15 cellular contexts compared by ENCODE assay signal in the genomic region with DNA sequence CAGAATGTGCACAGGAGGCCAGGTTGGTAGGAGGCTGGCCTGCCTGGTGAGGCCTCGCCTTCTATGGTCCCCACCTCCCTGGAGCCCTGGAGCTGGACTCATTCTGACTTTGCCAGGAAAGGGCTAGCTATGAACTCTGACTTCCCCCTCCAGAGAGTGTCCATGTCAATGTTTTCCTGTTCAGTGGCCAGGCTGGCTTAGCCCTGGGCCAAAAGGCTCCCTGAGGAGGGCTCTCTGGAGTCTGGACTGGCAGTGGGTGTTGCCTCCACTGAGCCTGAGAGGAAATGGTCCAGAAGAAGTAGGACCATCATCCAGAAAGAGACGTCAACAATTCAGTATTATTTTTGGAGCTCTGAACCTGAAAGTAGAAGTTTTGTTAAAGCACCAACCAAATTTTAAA.
A peak's percentile ranks its signal among the peaks of the same experiment; 100 is the strongest.
DNase-seq lines count a peak whose midpoint lies in the region; ATAC-seq and TF ChIP-seq lines count a peak whose summit lies in the region.
"Had no signal": no experiment of that assay in that cellular context is flagged by ENCODE, and none has a peak within 500 bp of the region (broad histone marks: within the 10 kb centered on the region; RNA-seq: fewer than 3 reads in every experiment).

No MANE protein-coding gene starts in this region.

- H3K9me3 Mint-ChIP-seq in natural killer cell treated with Interleukin-12 subunit alpha and Interleukin-12 subunit beta and Interleukin-15 and Interleukin-18, amount 100 ng/mL, for 72 hours = peaks cover 3% of the 10 kb centered on the region
- H3K9me3 Mint-ChIP-seq: CD4-positive, CD25-positive, alpha-beta regulatory T cell had no signal

- no peak overlapping the region for H2AFZ ChIP-seq in neuronal stem cell (ENCODE audit: low read length)

- H2BK15ac ChIP-seq in neuronal stem cell (ENCODE audit: low read length) = peak overlapping the region; percentile 91

- H3K18ac ChIP-seq in neuronal stem cell (ENCODE audit: low read length) = no peak overlapping the region

- no peak overlapping the region for H2BK5ac ChIP-seq in neuronal stem cell (ENCODE audit: low read length)

- H3K4ac ChIP-seq in neuronal stem cell (ENCODE audit: low read length) = no peak overlapping the region

- H3K4me3 Mint-ChIP-seq in natural killer cell treated with Interleukin-12 subunit alpha and Interleukin-12 subunit beta and Interleukin-15 and Interleukin-18, amount 100 ng/mL, for 72 hours = no peak overlapping the region
- H3K4me3 Mint-ChIP-seq: CD4-positive, CD25-positive, alpha-beta regulatory T cell had no signal

- intact Hi-C loops in body of pancreas (cut with DNase I) (no loop called here), left cardiac atrium (cut with DNase I) (no loop called here)

- no peak overlapping the region for H3K14ac ChIP-seq in neuronal stem cell (ENCODE audit: low read length)

- DNase-seq in body of pancreas (no peak), left cardiac atrium (peak; percentile 57), neuronal stem cell (ENCODE audit: low spot score) (no peak), thoracic aorta (ENCODE audit: low spot score) (no peak), NCI-H146 treated with DMSO at 0.1 percent for 48 hours (lab: John Stamatoyannopoulos, UW; ENCODE audit: unreplicated experiment) (no peak)
- DNase-seq in natural killer cell treated with Interleukin-12 subunit alpha and Interleukin-12 subunit beta and Interleukin-15 and Interleukin-18, amount 100 ng/mL, for 72 hours (ENCODE audit: low spot score) = no peak
- DNase-seq: ACHN; CD4-positive, CD25-positive, alpha-beta regulatory T cell; DMS79 treated with DMSO at 0.1 percent for 48 hours; H7; KBM-7; NCI-H1048 had no signal

- H3K27ac ChIP-seq in body of pancreas = peak overlapping the region; percentile 11 to 73 (median 48)
- no peak overlapping the region for H3K27ac ChIP-seq in neuronal stem cell (replicated peaks; ENCODE audit: low read length)
- H3K27ac ChIP-seq in thoracic aorta = peak overlapping the region; percentile 49 to 54
- H3K27ac ChIP-seq: HL-60, RWPE1 had no signal

- H3K36me3 Mint-ChIP-seq in natural killer cell treated with Interleukin-12 subunit alpha and Interleukin-12 subunit beta and Interleukin-15 and Interleukin-18, amount 100 ng/mL, for 72 hours = no peaks in the 10 kb centered on the region
- H3K36me3 Mint-ChIP-seq: CD4-positive, CD25-positive, alpha-beta regulatory T cell had no signal

- H3K4me3 ChIP-seq in body of pancreas (no peak overlapping the region), neuronal stem cell (ENCODE audit: low read length in 2 of 2) (no peak overlapping the region), thoracic aorta (no peak overlapping the region)

- no peak for TF ChIP-seq CTCF in body of pancreas (IDR thresholded peaks at IDR 0.05)
- TF ChIP-seq CTCF in thoracic aorta (IDR thresholded peaks at IDR 0.05) = no peak

- H3K36me3 ChIP-seq in body of pancreas (replicated peaks in 1 of 2; ENCODE audit: insufficient read depth in 1 of 2, low read depth in 2 of 2) (no peaks in the 10 kb centered on the region), neuronal stem cell (replicated peaks in 1 of 2; ENCODE audit: control insufficient read depth in 2 of 2, insufficient read depth in 2 of 2, low read length in 2 of 2) (no peaks in the 10 kb centered on the region), thoracic aorta (no peaks in the 10 kb centered on the region)

- WGBS in body of pancreas, 2 donors = 50 to 71% methylated on average over 2 of the region's 2 CpGs
- WGBS in neuronal stem cell (ENCODE audit: extremely low coverage in 2 of 2, insufficient read length in 2 of 2, insufficient replicate concordance in 1 of 2), 2 donors = no CpG with 5 or more reads among the region's 2 CpGs

- no peak overlapping the region for H2AK5ac ChIP-seq in neuronal stem cell (ENCODE audit: low read depth, low read length)

- H4K8ac ChIP-seq in neuronal stem cell (ENCODE audit: low read depth, low read length) = no peak overlapping the region

- H3K9me3 ChIP-seq in body of pancreas (no peaks in the 10 kb centered on the region), neuronal stem cell (replicated peaks in 1 of 2; ENCODE audit: control insufficient read depth in 2 of 2, insufficient read depth in 1 of 2, low read depth in 1 of 2, low read length in 2 of 2) (no peaks in the 10 kb centered on the region), thoracic aorta (no peaks in the 10 kb centered on the region)

- peak; percentile 43 for ATAC-seq in body of pancreas
- peak; percentile 97 to 99 for ATAC-seq in left cardiac atrium
- ATAC-seq in thoracic aorta (ENCODE audit: insufficient number of reproducible peaks, low FRiP score, low read depth) = no peak
- ATAC-seq in natural killer cell treated with Interleukin-12 subunit alpha and Interleukin-12 subunit beta and Interleukin-15 and Interleukin-18, amount 100 ng/mL, for 72 hours = no peak
- ATAC-seq in HG03571 (IDR thresholded peaks at IDR 0.05; ENCODE audit: unreplicated experiment) = no peak

- H2BK120ac ChIP-seq in neuronal stem cell (ENCODE audit: low read depth, low read length) = no peak overlapping the region

- no peaks in the 10 kb centered on the region for H3K4me1 Mint-ChIP-seq in natural killer cell treated with Interleukin-12 subunit alpha and Interleukin-12 subunit beta and Interleukin-15 and Interleukin-18, amount 100 ng/mL, for 72 hours (ENCODE audit: low read depth in 2 of 2)
- H3K4me1 Mint-ChIP-seq: CD4-positive, CD25-positive, alpha-beta regulatory T cell had no signal

- no peak overlapping the region for H3K9ac ChIP-seq in neuronal stem cell (ENCODE audit: low read depth, low read length, poor library complexity)

- no peaks in the 10 kb centered on the region for H3K79me1 ChIP-seq in neuronal stem cell (ENCODE audit: low read depth, low read length)

- H3K4me1 ChIP-seq in body of pancreas (peaks cover 5% of the 10 kb centered on the region), neuronal stem cell (ENCODE audit: control insufficient read depth in 2 of 2, insufficient read depth in 1 of 2, low read depth in 1 of 2, low read length in 2 of 2) (peaks cover 0 to 11% of the 10 kb centered on the region in 2 donors), thoracic aorta (ENCODE audit: control insufficient read depth in 1 of 2, low read depth in 2 of 2) (peaks cover 3 to 5% of the 10 kb centered on the region in 2 donors)

- no peak overlapping the region for H3K23ac ChIP-seq in neuronal stem cell (ENCODE audit: low read depth, low read length, poor library complexity)

- H2BK12ac ChIP-seq in neuronal stem cell (ENCODE audit: low read length) = peak overlapping the region; percentile 65

- H3K4me2 ChIP-seq in neuronal stem cell (ENCODE audit: insufficient read depth, low read length, poor library complexity, severe bottlenecking) = no peak overlapping the region

- H3K27me3 Mint-ChIP-seq in natural killer cell treated with Interleukin-12 subunit alpha and Interleukin-12 subunit beta and Interleukin-15 and Interleukin-18, amount 100 ng/mL, for 72 hours = peaks cover 0 to 17% of the 10 kb centered on the region in 2 donors
- H3K27me3 Mint-ChIP-seq: CD4-positive, CD25-positive, alpha-beta regulatory T cell had no signal

- no peak overlapping the region for H4K91ac ChIP-seq in neuronal stem cell (ENCODE audit: low read depth, low read length, poor library complexity)

- TF ChIP-seq POLR2A in body of pancreas (IDR thresholded peaks at IDR 0.05) = no peak

- H3K27me3 ChIP-seq in body of pancreas (no peaks in the 10 kb centered on the region), neuronal stem cell (ENCODE audit: control insufficient read depth in 3 of 3, insufficient read depth in 3 of 3, low read depth in 1 of 3, low read length in 3 of 3) (peaks cover 0 to 4% (median 0%) of the 10 kb centered on the region in 3 experiments), thoracic aorta (replicated peaks; ENCODE audit: insufficient read depth) (no peaks in the 10 kb centered on the region)

- no peak overlapping the region for H3K27ac Mint-ChIP-seq in natural killer cell treated with Interleukin-12 subunit alpha and Interleukin-12 subunit beta and Interleukin-15 and Interleukin-18, amount 100 ng/mL, for 72 hours
- H3K27ac Mint-ChIP-seq: CD4-positive, CD25-positive, alpha-beta regulatory T cell had no signal

Comparison
In these comparisons a context has a peak if more than half of its experiments do, and no peak if none do; other contexts are left out.
1. ATAC-seq: peak in body of pancreas (single experiment) and left cardiac atrium (2 of 2); none in thoracic aorta (single experiment), natural killer cell treated with Interleukin-12 subunit alpha and Interleukin-12 subunit beta and Interleukin-15 and Interleukin-18, amount 100 ng/mL, for 72 hours (0 of 2) and HG03571 (single experiment).